Comparison of ENCODE assay signal across 2 cellular contexts in the genomic region with DNA sequence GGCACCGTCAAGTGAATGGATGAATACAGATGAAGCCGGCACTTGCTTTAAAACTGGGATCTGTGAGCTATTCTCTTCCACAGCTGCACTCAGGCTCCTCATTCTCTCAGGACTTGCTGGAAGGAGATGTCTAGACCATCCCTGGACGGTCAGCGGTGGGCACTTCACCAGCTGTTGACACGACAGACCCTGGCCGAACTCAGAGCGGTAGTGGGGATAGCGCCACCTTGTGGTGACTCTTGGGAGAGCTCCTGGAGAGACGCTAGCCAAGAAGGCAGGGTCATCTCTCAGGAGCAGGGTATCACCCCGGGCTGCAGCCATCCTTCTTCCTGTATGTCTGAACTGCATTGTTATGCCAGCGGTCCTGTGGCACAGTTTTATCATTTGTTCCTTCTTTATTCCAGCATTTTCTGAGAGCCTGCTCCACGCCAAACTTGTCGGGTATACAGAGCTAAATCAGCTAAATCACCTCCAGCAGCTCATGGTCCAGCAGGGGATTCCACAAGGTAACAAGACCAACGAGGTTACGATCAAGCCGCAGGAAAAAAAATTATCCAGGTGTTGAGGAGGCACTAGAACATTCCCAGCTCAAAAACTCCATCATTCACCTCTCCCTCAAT.
A peak's percentile ranks its signal among the peaks of the same experiment; 100 is the strongest.
TF ChIP-seq lines count a peak whose summit lies in the region.

No MANE protein-coding gene starts in this region.

TF ChIP-seq in WTC11, 78 proteins besides CTCF, POLR2A, EP300 and RAD21:
- TF ChIP-seq TEAD1 (CRISPR knock-in tag; IDR thresholded peaks at IDR 0.05) (no peak), MXD4 (CRISPR knock-in tag; IDR thresholded peaks at IDR 0.05; ENCODE audit: borderline replicate concordance) (no peak), PRRX2 (CRISPR knock-in tag; IDR thresholded peaks at IDR 0.05) (no peak), ZNF232 (CRISPR knock-in tag; IDR thresholded peaks at IDR 0.05) (no peak), CBFB (CRISPR knock-in tag; IDR thresholded peaks at IDR 0.05; ENCODE audit: low read depth) (no peak), TP53 (CRISPR knock-in tag; IDR thresholded peaks at IDR 0.05) (no peak), IRF1 (CRISPR knock-in tag; IDR thresholded peaks at IDR 0.05) (no peak), ZNF263 (CRISPR knock-in tag; IDR thresholded peaks at IDR 0.05; ENCODE audit: low read depth) (no peak)
TF ChIP-seq in WTC11: peak in this region for 0.

TF ChIP-seq in HepG2, 621 proteins besides CTCF, POLR2A, EP300 and RAD21 (continues in another document):
- TF ChIP-seq NCOA2 (CRISPR knock-in tag; IDR thresholded peaks at IDR 0.05), result no peak
- TF ChIP-seq ZNF720 (CRISPR knock-in tag; IDR thresholded peaks at IDR 0.05), result no peak
- TF ChIP-seq MIXL1 (CRISPR knock-in tag; IDR thresholded peaks at IDR 0.05), result no peak
- no peak for TF ChIP-seq ZHX1 (CRISPR knock-in tag; IDR thresholded peaks at IDR 0.05; ENCODE audit: low read depth)
- no peak for TF ChIP-seq SNAI1 (CRISPR knock-in tag; IDR thresholded peaks at IDR 0.05; ENCODE audit: borderline replicate concordance)
- no peak for TF ChIP-seq THRA (CRISPR knock-in tag; IDR thresholded peaks at IDR 0.05; ENCODE audit: borderline replicate concordance)
- no peak for TF ChIP-seq ZMYM4 (CRISPR knock-in tag; IDR thresholded peaks at IDR 0.05)
- TF ChIP-seq PRDM10 (CRISPR knock-in tag; IDR thresholded peaks at IDR 0.05; ENCODE audit: low read depth), result no peak
- TF ChIP-seq PHB2 (IDR thresholded peaks at IDR 0.05; ENCODE audit: partially characterized antibody), result no peak
- TF ChIP-seq ZMYM2 (CRISPR knock-in tag; IDR thresholded peaks at IDR 0.05), result no peak
- no peak for TF ChIP-seq JUNB (CRISPR knock-in tag; IDR thresholded peaks at IDR 0.05; ENCODE audit: borderline replicate concordance)
- TF ChIP-seq SP140L (CRISPR knock-in tag; IDR thresholded peaks at IDR 0.05; ENCODE audit: borderline replicate concordance), result no peak
- no peak for TF ChIP-seq ZNF547 (CRISPR knock-in tag; IDR thresholded peaks at IDR 0.05)
- no peak for TF ChIP-seq KAT2B (IDR thresholded peaks at IDR 0.05; ENCODE audit: borderline replicate concordance, low read depth, low read length)
- TF ChIP-seq, protein P1, sequence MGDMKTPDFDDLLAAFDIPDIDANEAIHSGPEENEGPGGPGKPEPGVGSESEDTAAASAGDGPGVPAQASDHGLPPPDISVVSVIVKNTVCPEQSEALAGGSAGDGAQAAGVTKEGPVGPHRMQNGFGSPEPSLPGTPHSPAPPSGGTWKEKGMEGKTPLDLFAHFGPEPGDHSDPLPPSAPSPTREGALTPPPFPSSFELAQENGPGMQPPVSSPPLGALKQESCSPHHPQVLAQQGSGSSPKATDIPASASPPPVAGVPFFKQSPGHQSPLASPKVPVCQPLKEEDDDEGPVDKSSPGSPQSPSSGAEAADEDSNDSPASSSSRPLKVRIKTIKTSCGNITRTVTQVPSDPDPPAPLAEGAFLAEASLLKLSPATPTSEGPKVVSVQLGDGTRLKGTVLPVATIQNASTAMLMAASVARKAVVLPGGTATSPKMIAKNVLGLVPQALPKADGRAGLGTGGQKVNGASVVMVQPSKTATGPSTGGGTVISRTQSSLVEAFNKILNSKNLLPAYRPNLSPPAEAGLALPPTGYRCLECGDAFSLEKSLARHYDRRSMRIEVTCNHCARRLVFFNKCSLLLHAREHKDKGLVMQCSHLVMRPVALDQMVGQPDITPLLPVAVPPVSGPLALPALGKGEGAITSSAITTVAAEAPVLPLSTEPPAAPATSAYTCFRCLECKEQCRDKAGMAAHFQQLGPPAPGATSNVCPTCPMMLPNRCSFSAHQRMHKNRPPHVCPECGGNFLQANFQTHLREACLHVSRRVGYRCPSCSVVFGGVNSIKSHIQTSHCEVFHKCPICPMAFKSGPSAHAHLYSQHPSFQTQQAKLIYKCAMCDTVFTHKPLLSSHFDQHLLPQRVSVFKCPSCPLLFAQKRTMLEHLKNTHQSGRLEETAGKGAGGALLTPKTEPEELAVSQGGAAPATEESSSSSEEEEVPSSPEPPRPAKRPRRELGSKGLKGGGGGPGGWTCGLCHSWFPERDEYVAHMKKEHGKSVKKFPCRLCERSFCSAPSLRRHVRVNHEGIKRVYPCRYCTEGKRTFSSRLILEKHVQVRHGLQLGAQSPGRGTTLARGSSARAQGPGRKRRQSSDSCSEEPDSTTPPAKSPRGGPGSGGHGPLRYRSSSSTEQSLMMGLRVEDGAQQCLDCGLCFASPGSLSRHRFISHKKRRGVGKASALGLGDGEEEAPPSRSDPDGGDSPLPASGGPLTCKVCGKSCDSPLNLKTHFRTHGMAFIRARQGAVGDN (CRISPR knock-in tag; IDR thresholded peaks at IDR 0.05), result 0 out of 2 replicates have a peak, but pooled peaks have one; percentile 12
- TF ChIP-seq PITX1 (CRISPR knock-in tag; IDR thresholded peaks at IDR 0.05), result no peak
- no peak for TF ChIP-seq ZFP36 (IDR thresholded peaks at IDR 0.05; ENCODE audit: borderline replicate concordance, low read depth, low read length, partially characterized antibody)
- TF ChIP-seq GLI4 (CRISPR knock-in tag; IDR thresholded peaks at IDR 0.05; ENCODE audit: borderline replicate concordance), result no peak
- no peak for TF ChIP-seq HDAC2 (CRISPR knock-in tag; IDR thresholded peaks at IDR 0.05)
- TF ChIP-seq ZFYVE20 (CRISPR knock-in tag; IDR thresholded peaks at IDR 0.05; ENCODE audit: borderline replicate concordance, low read depth), result no peak
- TF ChIP-seq MLX (CRISPR knock-in tag; IDR thresholded peaks at IDR 0.05), result no peak
- TF ChIP-seq, protein P2, sequence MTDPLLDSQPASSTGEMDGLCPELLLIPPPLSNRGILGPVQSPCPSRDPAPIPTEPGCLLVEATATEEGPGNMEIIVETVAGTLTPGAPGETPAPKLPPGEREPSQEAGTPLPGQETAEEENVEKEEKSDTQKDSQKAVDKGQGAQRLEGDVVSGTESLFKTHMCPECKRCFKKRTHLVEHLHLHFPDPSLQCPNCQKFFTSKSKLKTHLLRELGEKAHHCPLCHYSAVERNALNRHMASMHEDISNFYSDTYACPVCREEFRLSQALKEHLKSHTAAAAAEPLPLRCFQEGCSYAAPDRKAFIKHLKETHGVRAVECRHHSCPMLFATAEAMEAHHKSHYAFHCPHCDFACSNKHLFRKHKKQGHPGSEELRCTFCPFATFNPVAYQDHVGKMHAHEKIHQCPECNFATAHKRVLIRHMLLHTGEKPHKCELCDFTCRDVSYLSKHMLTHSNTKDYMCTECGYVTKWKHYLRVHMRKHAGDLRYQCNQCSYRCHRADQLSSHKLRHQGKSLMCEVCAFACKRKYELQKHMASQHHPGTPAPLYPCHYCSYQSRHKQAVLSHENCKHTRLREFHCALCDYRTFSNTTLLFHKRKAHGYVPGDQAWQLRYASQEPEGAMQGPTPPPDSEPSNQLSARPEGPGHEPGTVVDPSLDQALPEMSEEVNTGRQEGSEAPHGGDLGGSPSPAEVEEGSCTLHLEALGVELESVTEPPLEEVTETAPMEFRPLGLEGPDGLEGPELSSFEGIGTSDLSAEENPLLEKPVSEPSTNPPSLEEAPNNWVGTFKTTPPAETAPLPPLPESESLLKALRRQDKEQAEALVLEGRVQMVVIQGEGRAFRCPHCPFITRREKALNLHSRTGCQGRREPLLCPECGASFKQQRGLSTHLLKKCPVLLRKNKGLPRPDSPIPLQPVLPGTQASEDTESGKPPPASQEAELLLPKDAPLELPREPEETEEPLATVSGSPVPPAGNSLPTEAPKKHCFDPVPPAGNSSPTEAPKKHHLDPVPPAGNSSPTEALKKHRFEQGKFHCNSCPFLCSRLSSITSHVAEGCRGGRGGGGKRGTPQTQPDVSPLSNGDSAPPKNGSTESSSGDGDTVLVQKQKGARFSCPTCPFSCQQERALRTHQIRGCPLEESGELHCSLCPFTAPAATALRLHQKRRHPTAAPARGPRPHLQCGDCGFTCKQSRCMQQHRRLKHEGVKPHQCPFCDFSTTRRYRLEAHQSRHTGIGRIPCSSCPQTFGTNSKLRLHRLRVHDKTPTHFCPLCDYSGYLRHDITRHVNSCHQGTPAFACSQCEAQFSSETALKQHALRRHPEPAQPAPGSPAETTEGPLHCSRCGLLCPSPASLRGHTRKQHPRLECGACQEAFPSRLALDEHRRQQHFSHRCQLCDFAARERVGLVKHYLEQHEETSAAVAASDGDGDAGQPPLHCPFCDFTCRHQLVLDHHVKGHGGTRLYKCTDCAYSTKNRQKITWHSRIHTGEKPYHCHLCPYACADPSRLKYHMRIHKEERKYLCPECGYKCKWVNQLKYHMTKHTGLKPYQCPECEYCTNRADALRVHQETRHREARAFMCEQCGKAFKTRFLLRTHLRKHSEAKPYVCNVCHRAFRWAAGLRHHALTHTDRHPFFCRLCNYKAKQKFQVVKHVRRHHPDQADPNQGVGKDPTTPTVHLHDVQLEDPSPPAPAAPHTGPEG (CRISPR knock-in tag; IDR thresholded peaks at IDR 0.05), result no peak
- TF ChIP-seq, protein P3, sequence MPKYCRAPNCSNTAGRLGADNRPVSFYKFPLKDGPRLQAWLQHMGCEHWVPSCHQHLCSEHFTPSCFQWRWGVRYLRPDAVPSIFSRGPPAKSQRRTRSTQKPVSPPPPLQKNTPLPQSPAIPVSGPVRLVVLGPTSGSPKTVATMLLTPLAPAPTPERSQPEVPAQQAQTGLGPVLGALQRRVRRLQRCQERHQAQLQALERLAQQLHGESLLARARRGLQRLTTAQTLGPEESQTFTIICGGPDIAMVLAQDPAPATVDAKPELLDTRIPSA (CRISPR knock-in tag; IDR thresholded peaks at IDR 0.05; ENCODE audit: borderline replicate concordance), result no peak
- peak; percentile 55; the same call in 1 of the 2 replicates for TF ChIP-seq ZBTB7A (CRISPR knock-in tag; IDR thresholded peaks at IDR 0.05)
- TF ChIP-seq MYC (CRISPR knock-in tag; IDR thresholded peaks at IDR 0.05; ENCODE audit: borderline replicate concordance), result no peak
- no peak for TF ChIP-seq HNRNPUL1 (IDR thresholded peaks at IDR 0.05; ENCODE audit: low read depth, low read length)
- TF ChIP-seq ZSCAN25 (CRISPR knock-in tag; IDR thresholded peaks at IDR 0.05), result no peak
- no peak for TF ChIP-seq GPN1 (CRISPR knock-in tag; IDR thresholded peaks at IDR 0.05; ENCODE audit: borderline replicate concordance)
- TF ChIP-seq FOXA3 (CRISPR knock-in tag; IDR thresholded peaks at IDR 0.05), result peak; percentile 43
- TF ChIP-seq FOXA1 (IDR thresholded peaks at IDR 0.05), result no peak
- peak; percentile 50 for TF ChIP-seq FOXA1 (CRISPR knock-in tag; IDR thresholded peaks at IDR 0.05)
- TF ChIP-seq ZNF781 (CRISPR knock-in tag; IDR thresholded peaks at IDR 0.05; ENCODE audit: borderline replicate concordance, not compliant biosample characterization), result no peak
